ENCODE assay signal across 8 cellular contexts in the genomic region with DNA sequence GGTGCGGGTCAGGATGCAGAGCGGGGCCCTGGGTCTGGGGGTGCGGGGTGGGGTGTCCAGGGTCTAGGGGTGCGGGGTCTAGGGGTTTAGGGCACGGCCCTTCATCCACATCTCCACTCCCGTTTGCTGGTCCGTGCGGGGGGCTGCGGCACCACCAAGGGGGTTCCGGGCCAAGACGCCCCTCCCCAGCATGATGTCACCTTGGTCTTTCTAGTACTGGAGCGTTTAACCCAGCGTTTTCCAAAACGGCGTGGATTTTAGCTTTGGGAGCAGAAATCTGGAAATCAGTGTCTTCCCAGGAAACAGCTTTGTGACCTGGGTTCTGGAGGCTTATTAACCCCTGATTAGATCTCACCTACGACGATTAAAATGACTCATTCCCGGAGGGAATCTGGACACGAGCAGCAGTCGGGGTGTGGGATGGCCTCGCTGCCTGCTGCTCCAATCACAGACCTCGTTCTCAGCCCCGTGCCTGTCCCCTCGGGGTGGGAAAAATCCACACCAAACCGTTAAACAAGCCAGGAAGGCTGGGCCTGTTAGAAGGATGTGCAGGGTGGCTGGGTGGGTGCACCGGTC. TPM values are rescaled to one million over a fixed set of nuclear protein-coding genes. Genes with fewer than 3 reads are reported as not detected.
DNase-seq lines count a peak whose midpoint lies in the region; ATAC-seq, FAIRE-seq and TF ChIP-seq lines count a peak whose summit lies in the region.

No MANE protein-coding gene starts in this region.

- H3K9me3 ChIP-seq in astrocyte (ENCODE audit: insufficient read depth, low read depth, low read length) (no peaks in the 10 kb centered on the region), iPS DF 6.9 (ENCODE audit: control insufficient read depth, insufficient read depth, low read length) (no peaks in the 10 kb centered on the region), sigmoid colon (no peaks in the 10 kb centered on the region)

- intact Hi-C loops in Calu3 (cut with micrococcal nuclease; ENCODE audit: unreplicated experiment), result loop anchor here (10.0 kb wide), 1 partner anchor 118 kb away; no protein-coding TSS in a partner anchor
- intact Hi-C loops in sigmoid colon (cut with DNase I), result loop anchor here (5.0 kb wide), 1 partner anchor 79 kb away; no protein-coding TSS in a partner anchor

- H3K9me3 Mint-ChIP-seq in Calu3 (ENCODE audit: low read depth, unreplicated experiment), result no peaks in the 10 kb centered on the region
- no peaks in the 10 kb centered on the region for H3K9me3 Mint-ChIP-seq in astrocyte (ENCODE audit: unreplicated experiment)

- DNase-seq in Calu3 (no peak), astrocyte (ENCODE audit: low read depth) (peak; percentile 59), iPS DF 6.9 (ENCODE audit: low read depth, low spot score) (no peak), sigmoid colon (no peak), NCI-H2196 (lab: John Stamatoyannopoulos, UW; ENCODE audit: unreplicated experiment) (no peak)
- DNase-seq in Jurkat, Clone E6-1 (ENCODE audit: low read depth, low spot score), result no peak
- DNase-seq in stimulated activated CD4-positive, alpha-beta T cell treated with anti-CD3 and anti-CD28 coated beads, Interleukin-4, amount 100 ng/mL, for 24 hours, result no peak

- no peak for ATAC-seq in HG03565 (IDR thresholded peaks at IDR 0.05; ENCODE audit: unreplicated experiment)

- BruUV-seq in Calu3 (replicated peaks; lab: Mats Ljungman, UMichigan), result TSS peak; percentile 22

- no peak for TF ChIP-seq EP300 in sigmoid colon (IDR thresholded peaks at IDR 0.05)

- CTCF ChIA-PET in Calu3 (lab: Charles Lee), result interaction anchor here (1.2 kb wide), 1 partner anchor 26 kb away, joined by 3 read pairs; no protein-coding TSS in a partner anchor

- H3K27ac Mint-ChIP-seq in Calu3 (ENCODE audit: unreplicated experiment) (peak overlapping the region; percentile 56), astrocyte (ENCODE audit: unreplicated experiment) (peak overlapping the region; percentile 28)

- H3K4me2 ChIP-seq in astrocyte (ENCODE audit: low read length), result peak overlapping the region; percentile 95

- peaks cover 31% of the 10 kb centered on the region for H3K36me3 Mint-ChIP-seq in Calu3 (ENCODE audit: insufficient read depth, unreplicated experiment)
- H3K36me3 Mint-ChIP-seq in astrocyte (ENCODE audit: low read depth, unreplicated experiment), result peaks cover 2% of the 10 kb centered on the region

- H3K4me1 Mint-ChIP-seq in Calu3 (ENCODE audit: low read depth, unreplicated experiment), result peaks cover 17% of the 10 kb centered on the region
- H3K4me1 Mint-ChIP-seq in astrocyte (ENCODE audit: low read depth, unreplicated experiment), result peaks cover 10% of the 10 kb centered on the region

- WGBS in iPS DF 6.9 (ENCODE audit: insufficient coverage, insufficient read length), result no CpG with 5 or more reads among the region's 26 CpGs
- 3 to 10% methylated on average over 26 of the region's 26 CpGs for WGBS in sigmoid colon, 2 donors

- no peaks in the 10 kb centered on the region for H3K27me3 ChIP-seq in astrocyte (ENCODE audit: insufficient read depth, low read length)
- no peaks in the 10 kb centered on the region for H3K27me3 ChIP-seq in iPS DF 6.9 (ENCODE audit: control insufficient read depth, insufficient read depth, low read length)
- no peaks in the 10 kb centered on the region for H3K27me3 ChIP-seq in sigmoid colon

- H4K20me1 ChIP-seq in astrocyte (ENCODE audit: insufficient read depth, low read length), result peaks cover 50% of the 10 kb centered on the region

- H3K27me3 Mint-ChIP-seq in Calu3 (ENCODE audit: unreplicated experiment), result no peaks in the 10 kb centered on the region
- no peaks in the 10 kb centered on the region for H3K27me3 Mint-ChIP-seq in astrocyte (ENCODE audit: low read depth, unreplicated experiment)

- peak overlapping the region; percentile 82 for H3K4me3 Mint-ChIP-seq in Calu3 (ENCODE audit: low read depth, unreplicated experiment)
- H3K4me3 Mint-ChIP-seq in astrocyte (ENCODE audit: unreplicated experiment), result peak overlapping the region; percentile 92

- peak overlapping the region; percentile 42 for H3K27ac ChIP-seq in astrocyte (ENCODE audit: low read depth, low read length)
- no peak overlapping the region for H3K27ac ChIP-seq in iPS DF 6.9 (ENCODE audit: low read length)
- H3K27ac ChIP-seq in sigmoid colon, result peak overlapping the region; percentile 94 to 95 (median 95)

- H3K9ac ChIP-seq in astrocyte (ENCODE audit: low read length), result peak overlapping the region; percentile 82

- TF ChIP-seq POLR2A in sigmoid colon (IDR thresholded peaks at IDR 0.05), result no peak

- H3K4me1 ChIP-seq in astrocyte (ENCODE audit: insufficient read depth, low read length) (no peaks in the 10 kb centered on the region), iPS DF 6.9 (ENCODE audit: control insufficient read depth, insufficient read depth, low read length) (peaks cover 1% of the 10 kb centered on the region), sigmoid colon (peaks cover 0 to 51% (median 31%) of the 10 kb centered on the region in 4 donors)

- no peak overlapping the region for H2AFZ ChIP-seq in astrocyte (ENCODE audit: low read depth, low read length)

- TF ChIP-seq CTCF in Calu3 (IDR thresholded peaks at IDR 0.05; ENCODE audit: unreplicated experiment) (no peak), astrocyte (IDR thresholded peaks at IDR 0.05; ENCODE audit: insufficient read depth, low read depth, low read length) (no peak), sigmoid colon (IDR thresholded peaks at IDR 0.05) (no peak)

- peaks cover 50% of the 10 kb centered on the region for H3K79me2 ChIP-seq in astrocyte (ENCODE audit: insufficient read depth, low read length)

- no peak for FAIRE-seq in astrocyte (lab: Jason Lieb, UNC)

- H3K36me3 ChIP-seq in astrocyte (ENCODE audit: insufficient read depth, low read length), result peaks cover 3% of the 10 kb centered on the region
- H3K36me3 ChIP-seq in iPS DF 6.9 (ENCODE audit: control insufficient read depth, insufficient read depth, low read length), result no peaks in the 10 kb centered on the region
- peaks cover 0 to 5% (median 2%) of the 10 kb centered on the region in 4 donors for H3K36me3 ChIP-seq in sigmoid colon

- H3K4me3 ChIP-seq in Jurkat, Clone E6-1 (ENCODE audit: low read length), result peak overlapping the region; percentile 73
- H3K4me3 ChIP-seq in astrocyte (ENCODE audit: insufficient read depth, low read depth, low read length) (peak overlapping the region; percentile 88), iPS DF 6.9 (ENCODE audit: low read length) (peak overlapping the region; percentile 84; the same call in 1 of the 2 replicates), sigmoid colon (peak overlapping the region; percentile 84 to 96 (median 90))

RNA-seq across cellular contexts. Expression of a gene that starts 0.8 kb away (rescaled TPM):
- 82.9 and 92.9 TPM in 2 replicates for total RNA-seq in Calu3 (2022)
- 65.0 TPM for polyA plus RNA-seq in Jurkat, Clone E6-1 (2012; ENCODE audit: insufficient read depth, insufficient read length)
- 105 and 110 TPM in 2 replicates for total RNA-seq in astrocyte
- total RNA-seq in sigmoid colon, result 10 to 100 TPM; 42.6 to 78.4 (median 53.1) TPM
- polyA plus RNA-seq in sigmoid colon, result 10 to 100 TPM; 21.0 to 47.0 (median 31.4) TPM

RNA-seq across cellular contexts. Expression of a gene that starts 15.8 kb away (rescaled TPM):
- total RNA-seq in Calu3 (2022) (134 and 150 TPM in 2 replicates), astrocyte (72.6 and 74.6 TPM in 2 replicates), sigmoid colon (10 to 100 TPM; 45.7 to 52.3 (median 48.0) TPM)
- polyA plus RNA-seq in Jurkat, Clone E6-1 (2012; ENCODE audit: insufficient read depth, insufficient read length), result 76.2 TPM
- 10 to 100 TPM; 16.9 to 52.0 (median 18.0) TPM for polyA plus RNA-seq in sigmoid colon
